In the genomic region with DNA sequence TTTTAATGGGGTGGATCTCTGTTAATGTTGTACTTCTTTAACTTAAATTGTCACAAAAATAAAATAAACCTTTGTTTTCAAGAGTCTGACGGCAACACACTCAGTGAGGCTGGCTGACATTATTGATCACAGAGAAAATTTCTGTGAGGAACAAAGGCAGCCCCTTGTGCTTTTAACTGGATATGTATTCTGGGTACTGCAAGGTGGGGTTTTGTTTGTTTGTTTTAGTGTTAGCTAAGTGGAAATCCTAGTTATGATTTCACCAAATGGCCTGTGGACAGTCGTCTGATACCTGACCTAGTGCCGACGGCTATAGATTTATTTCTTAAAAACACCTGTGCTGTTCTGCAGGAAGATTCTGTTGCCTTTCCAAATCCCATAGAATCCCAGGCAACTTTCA, we compare ENCODE assay signal across 1 cellular context.
TF ChIP-seq lines count a peak whose summit lies in the region.

No MANE protein-coding gene starts in this region.

TF ChIP-seq in HepG2, 621 proteins besides CTCF, POLR2A, EP300 and RAD21 (continued from another document and continues in another):
- TF ChIP-seq, protein P1, sequence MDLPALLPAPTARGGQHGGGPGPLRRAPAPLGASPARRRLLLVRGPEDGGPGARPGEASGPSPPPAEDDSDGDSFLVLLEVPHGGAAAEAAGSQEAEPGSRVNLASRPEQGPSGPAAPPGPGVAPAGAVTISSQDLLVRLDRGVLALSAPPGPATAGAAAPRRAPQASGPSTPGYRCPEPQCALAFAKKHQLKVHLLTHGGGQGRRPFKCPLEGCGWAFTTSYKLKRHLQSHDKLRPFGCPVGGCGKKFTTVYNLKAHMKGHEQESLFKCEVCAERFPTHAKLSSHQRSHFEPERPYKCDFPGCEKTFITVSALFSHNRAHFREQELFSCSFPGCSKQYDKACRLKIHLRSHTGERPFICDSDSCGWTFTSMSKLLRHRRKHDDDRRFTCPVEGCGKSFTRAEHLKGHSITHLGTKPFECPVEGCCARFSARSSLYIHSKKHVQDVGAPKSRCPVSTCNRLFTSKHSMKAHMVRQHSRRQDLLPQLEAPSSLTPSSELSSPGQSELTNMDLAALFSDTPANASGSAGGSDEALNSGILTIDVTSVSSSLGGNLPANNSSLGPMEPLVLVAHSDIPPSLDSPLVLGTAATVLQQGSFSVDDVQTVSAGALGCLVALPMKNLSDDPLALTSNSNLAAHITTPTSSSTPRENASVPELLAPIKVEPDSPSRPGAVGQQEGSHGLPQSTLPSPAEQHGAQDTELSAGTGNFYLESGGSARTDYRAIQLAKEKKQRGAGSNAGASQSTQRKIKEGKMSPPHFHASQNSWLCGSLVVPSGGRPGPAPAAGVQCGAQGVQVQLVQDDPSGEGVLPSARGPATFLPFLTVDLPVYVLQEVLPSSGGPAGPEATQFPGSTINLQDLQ (CRISPR knock-in tag; IDR thresholded peaks at IDR 0.05) = no peak
- TF ChIP-seq ZFP90 (CRISPR knock-in tag; IDR thresholded peaks at IDR 0.05; ENCODE audit: borderline replicate concordance) (no peak), TOE1 (CRISPR knock-in tag; IDR thresholded peaks at IDR 0.05) (no peak), ZNF609 (CRISPR knock-in tag; IDR thresholded peaks at IDR 0.05; ENCODE audit: borderline replicate concordance) (0 out of 2 replicates have a peak, but pooled peaks have one; percentile 18), ZNF160 (CRISPR knock-in tag; IDR thresholded peaks at IDR 0.05) (no peak), ZSCAN29 (CRISPR knock-in tag; conservative IDR thresholded peaks at IDR 0.05) (no peak), DMTF1 (CRISPR knock-in tag; IDR thresholded peaks at IDR 0.05) (no peak), ZNF326 (CRISPR knock-in tag; IDR thresholded peaks at IDR 0.05; ENCODE audit: borderline replicate concordance) (no peak), ZEB1 (IDR thresholded peaks at IDR 0.05; ENCODE audit: insufficient replicate concordance, low read depth) (peak; percentile 60), RBAK (CRISPR knock-in tag; IDR thresholded peaks at IDR 0.05) (no peak), ZNF235 (CRISPR knock-in tag; IDR thresholded peaks at IDR 0.05; ENCODE audit: borderline replicate concordance) (no peak), ELF4 (CRISPR knock-in tag; IDR thresholded peaks at IDR 0.05; ENCODE audit: borderline replicate concordance) (no peak), ARID4A (CRISPR knock-in tag; IDR thresholded peaks at IDR 0.05; ENCODE audit: borderline replicate concordance) (no peak; the same call in 1 of the 2 replicates), CEBPG (CRISPR knock-in tag; IDR thresholded peaks at IDR 0.05) (peak; percentile 35; the same call in 1 of the 2 replicates), ZNF577 (CRISPR knock-in tag; IDR thresholded peaks at IDR 0.05; ENCODE audit: borderline replicate concordance, low read depth) (no peak), SAFB2 (CRISPR knock-in tag; IDR thresholded peaks at IDR 0.05; ENCODE audit: borderline replicate concordance, low read depth) (no peak), CBX5 (CRISPR knock-in tag; IDR thresholded peaks at IDR 0.05; ENCODE audit: borderline replicate concordance) (no peak), MED13 (CRISPR knock-in tag; IDR thresholded peaks at IDR 0.05) (no peak), NR3C1 (CRISPR knock-in tag; IDR thresholded peaks at IDR 0.05) (no peak), ZC3H13 (CRISPR knock-in tag; IDR thresholded peaks at IDR 0.05) (no peak), ZNF543 (CRISPR knock-in tag; IDR thresholded peaks at IDR 0.05) (no peak), ZBTB10 (CRISPR knock-in tag; IDR thresholded peaks at IDR 0.05; ENCODE audit: borderline replicate concordance) (no peak), DZIP1 (CRISPR knock-in tag; IDR thresholded peaks at IDR 0.05) (no peak), ZNF639 (CRISPR knock-in tag; conservative IDR thresholded peaks at IDR 0.05) (no peak), SMYD3 (CRISPR knock-in tag; IDR thresholded peaks at IDR 0.05) (no peak), ZIK1 (CRISPR knock-in tag; IDR thresholded peaks at IDR 0.05; ENCODE audit: borderline replicate concordance, low read depth) (no peak)
- TF ChIP-seq, protein P2, sequence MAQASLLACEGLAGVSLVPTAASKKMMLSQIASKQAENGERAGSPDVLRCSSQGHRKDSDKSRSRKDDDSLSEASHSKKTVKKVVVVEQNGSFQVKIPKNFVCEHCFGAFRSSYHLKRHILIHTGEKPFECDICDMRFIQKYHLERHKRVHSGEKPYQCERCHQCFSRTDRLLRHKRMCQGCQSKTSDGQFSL (CRISPR knock-in tag; IDR thresholded peaks at IDR 0.05) = no peak
- TF ChIP-seq, protein P3, sequence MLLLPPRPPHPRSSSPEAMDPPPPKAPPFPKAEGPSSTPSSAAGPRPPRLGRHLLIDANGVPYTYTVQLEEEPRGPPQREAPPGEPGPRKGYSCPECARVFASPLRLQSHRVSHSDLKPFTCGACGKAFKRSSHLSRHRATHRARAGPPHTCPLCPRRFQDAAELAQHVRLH (CRISPR knock-in tag; IDR thresholded peaks at IDR 0.05; ENCODE audit: borderline replicate concordance, low read depth) = no peak
